17 cellular contexts compared by ENCODE assay signal in genomic region chr14:75876526-75876925, GRCh38.
A peak's percentile ranks its signal among the peaks of the same experiment; 100 is the strongest.
DNase-seq lines count a peak whose midpoint lies in the region; ATAC-seq, FAIRE-seq and TF ChIP-seq lines count a peak whose summit lies in the region.
"Had no signal": no experiment of that assay in that cellular context is flagged by ENCODE, and none has a peak within 500 bp of the region (broad histone marks: within the 10 kb centered on the region; RNA-seq: fewer than 3 reads in every experiment).

No MANE protein-coding gene starts in this region.

- H3K36me3 ChIP-seq in ACC112 (ENCODE audit: insufficient read depth, low read length) (peaks cover 3% of the 10 kb centered on the region; the same call in 1 of the 2 replicates), PC-3 (ENCODE audit: low read depth, low read length) (no peaks in the 10 kb centered on the region), keratinocyte (ENCODE audit: control insufficient read depth in 2 of 2, extremely low read depth in 1 of 2, insufficient read depth in 2 of 2, low read length in 2 of 2) (no peaks in the 10 kb centered on the region)
- H3K36me3 ChIP-seq: left lung had no signal

- no peaks in the 10 kb centered on the region for H3K27me3 ChIP-seq in ACC112 (ENCODE audit: insufficient read depth, low read length)
- no peaks in the 10 kb centered on the region for H3K27me3 ChIP-seq in PC-3 (ENCODE audit: low read length)
- H3K27me3 ChIP-seq in keratinocyte (ENCODE audit: control insufficient read depth, extremely low read depth, insufficient read depth, low read length): no peaks in the 10 kb centered on the region
- H3K27me3 ChIP-seq: left lung had no signal

- CTCF ChIA-PET in PC-3 (lab: Charles Lee): no interaction called here
- CTCF ChIA-PET in activated CD4-positive, alpha-beta memory T cell treated with anti-CD3 and anti-CD28 coated beads, Interleukin-2, amount 10 ng/mL, durations not matched to agents 7 days and 5 days (lab: Charles Lee): interaction anchor here (1.0 kb wide), 1 partner anchor 511 kb away, joined by 3 read pairs; no protein-coding TSS in a partner anchor

- TF ChIP-seq CTCF in PC-3 (conservative IDR thresholded peaks at IDR 0.05; ENCODE audit: low read depth, low read length) (no peak), keratinocyte (optimal IDR thresholded peaks at IDR 0.05 in 1 of 3, IDR thresholded peaks at IDR 0.05 in 1 of 3, conservative IDR thresholded peaks at IDR 0.05 in 1 of 3; ENCODE audit: extremely low read depth in 1 of 3, insufficient read depth in 2 of 3, low read length in 3 of 3) (no peak)

- H4K20me1 ChIP-seq in PC-3 (ENCODE audit: low read length) (no peaks in the 10 kb centered on the region), keratinocyte (ENCODE audit: control insufficient read depth, extremely low read depth, insufficient read depth, low read length) (no peaks in the 10 kb centered on the region)

- peaks cover 2% of the 10 kb centered on the region for H3K36me3 Mint-ChIP-seq in activated CD4-positive, alpha-beta memory T cell treated with anti-CD3 and anti-CD28 coated beads, Interleukin-2, amount 10 ng/mL, durations not matched to agents 7 days and 5 days (ENCODE audit: low read depth)

- H3K9ac ChIP-seq in PC-3 (ENCODE audit: low read length) (peak overlapping the region; percentile 72), keratinocyte (ENCODE audit: control insufficient read depth, extremely low read depth, insufficient read depth, low read length) (no peak overlapping the region)

- H2AFZ ChIP-seq in ACC112 (ENCODE audit: low read length, unreplicated experiment) (no peak overlapping the region), PC-3 (ENCODE audit: low read length) (no peak overlapping the region), keratinocyte (ENCODE audit: control insufficient read depth, low read length) (no peak overlapping the region)

- dilution Hi-C loops in keratinocyte (cut with MboI; ENCODE audit: extremely low pct_ligation_motif_present, low sequenced_read_pairs): no loop called here

- peak overlapping the region; percentile 20 for H3K4me2 ChIP-seq in PC-3 (ENCODE audit: low read length)
- H3K4me2 ChIP-seq in keratinocyte (ENCODE audit: control insufficient read depth, extremely low read depth, insufficient read depth, low read depth, low read length): no peak overlapping the region

- no peak for ATAC-seq in PC-3
- no peak for ATAC-seq in GM21526 (IDR thresholded peaks at IDR 0.05; ENCODE audit: low FRiP score, unreplicated experiment)
- ATAC-seq: activated CD4-positive, CD25-positive, alpha-beta regulatory T cell treated with anti-CD3 and anti-CD28 coated beads, Interleukin-2, amount 50 U/mL, for 24 hours had no signal

- H3F3A ChIP-seq in PC-3 (ENCODE audit: low read length, unreplicated experiment): peaks cover 3% of the 10 kb centered on the region

- POLR2A ChIA-PET in PC-3 (lab: Charles Lee; ENCODE audit: unreplicated experiment): no interaction called here
- POLR2A ChIA-PET in activated CD4-positive, alpha-beta memory T cell treated with anti-CD3 and anti-CD28 coated beads, Interleukin-2, amount 10 ng/mL, durations not matched to agents 7 days and 5 days (lab: Charles Lee): interaction anchor here (1.4 kb wide), 1 partner anchor 23 kb away, joined by 3 read pairs; no protein-coding TSS in a partner anchor

- H3K9me1 ChIP-seq in keratinocyte (ENCODE audit: control insufficient read depth, extremely low read depth, insufficient read depth, low read length): no peaks in the 10 kb centered on the region

- no peaks in the 10 kb centered on the region for H3K27me3 Mint-ChIP-seq in activated CD4-positive, alpha-beta memory T cell treated with anti-CD3 and anti-CD28 coated beads, Interleukin-2, amount 10 ng/mL, durations not matched to agents 7 days and 5 days
- H3K27me3 Mint-ChIP-seq: activated naive CD4-positive, alpha-beta T cell treated with anti-CD3 and anti-CD28 coated beads, Interleukin-2, amount 50 U/mL, for 24 hours; CD4-positive, alpha-beta memory T cell; naive thymus-derived CD4-positive, alpha-beta T cell had no signal

- peaks cover 35% of the 10 kb centered on the region for H3K4me1 Mint-ChIP-seq in activated CD4-positive, alpha-beta memory T cell treated with anti-CD3 and anti-CD28 coated beads, Interleukin-2, amount 10 ng/mL, durations not matched to agents 7 days and 5 days
- H3K4me1 Mint-ChIP-seq: activated naive CD4-positive, alpha-beta T cell treated with anti-CD3 and anti-CD28 coated beads, Interleukin-2, amount 50 U/mL, for 24 hours had no signal

- DNase-seq in PC-3 (no peak), epithelial cell of prostate (ENCODE audit: low read depth, low spot score) (no peak), keratinocyte (ENCODE audit: low read depth, low spot score) (no peak)
- DNase-seq in activated CD4-positive, alpha-beta T cell treated with anti-CD3 and anti-CD28 coated beads, Interleukin-2, amount 50 U/mL, for 1 hour: no peak
- no peak for DNase-seq in activated CD4-positive, alpha-beta memory T cell treated with anti-CD3 and anti-CD28 coated beads, Interleukin-2, amount 10 ng/mL, durations not matched to agents 7 days and 5 days
- DNase-seq in stimulated activated CD4-positive, alpha-beta T cell treated with anti-CD3 and anti-CD28 coated beads, Interleukin-15, amount 100 ng/mL, for 24 hours: no peak
- DNase-seq: ACHN; CD4-positive, alpha-beta memory T cell; naive thymus-derived CD4-positive, alpha-beta T cell; NCI-H2029; NCI-H524; trophoblast cell had no signal

- no peak for FAIRE-seq in keratinocyte (lab: Jason Lieb, UNC)

- no peaks in the 10 kb centered on the region for H3K9me3 Mint-ChIP-seq in activated CD4-positive, alpha-beta memory T cell treated with anti-CD3 and anti-CD28 coated beads, Interleukin-2, amount 10 ng/mL, durations not matched to agents 7 days and 5 days
- H3K9me3 Mint-ChIP-seq: activated naive CD4-positive, alpha-beta T cell treated with anti-CD3 and anti-CD28 coated beads, Interleukin-2, amount 50 U/mL, for 24 hours; CD4-positive, alpha-beta memory T cell; naive thymus-derived CD4-positive, alpha-beta T cell had no signal

- intact Hi-C loops in PC-3 (cut with micrococcal nuclease): loop anchor here (5.0 kb wide), 1 partner anchor 169 kb away; no protein-coding TSS in a partner anchor

- no peaks in the 10 kb centered on the region for H3K79me2 ChIP-seq in ACC112 (ENCODE audit: control insufficient read depth, insufficient read depth, low read length, unreplicated experiment)
- H3K79me2 ChIP-seq in PC-3 (ENCODE audit: low read length): no peaks in the 10 kb centered on the region
- H3K79me2 ChIP-seq in keratinocyte (ENCODE audit: control insufficient read depth, insufficient read depth, low read length): no peaks in the 10 kb centered on the region

- H3K9me3 ChIP-seq in PC-3 (ENCODE audit: low read length) (no peaks in the 10 kb centered on the region), keratinocyte (ENCODE audit: control insufficient read depth, low read depth, low read length) (no peaks in the 10 kb centered on the region)
- H3K9me3 ChIP-seq: left lung had no signal

- no TSS peak for BruUV-seq in PC-3 (replicated peaks; lab: Mats Ljungman, UMichigan)

- no peak overlapping the region for H3K4me3 ChIP-seq in ACC112 (ENCODE audit: low read depth, low read length)
- H3K4me3 ChIP-seq in PC-3 (ENCODE audit: low read length): no peak overlapping the region
- H3K4me3 ChIP-seq in keratinocyte (ENCODE audit: control insufficient read depth in 2 of 3, extremely low read depth in 1 of 3, insufficient read depth in 2 of 3, low read depth in 1 of 3, low read length in 3 of 3): no peak overlapping the region
- H3K4me3 ChIP-seq: left lung had no signal

- H3K4me1 ChIP-seq in ACC112 (ENCODE audit: control insufficient read depth, insufficient read depth, low read length, unreplicated experiment): peaks cover 46% of the 10 kb centered on the region
- peaks cover 43% of the 10 kb centered on the region for H3K4me1 ChIP-seq in PC-3 (ENCODE audit: insufficient read depth, low read length)
- H3K4me1 ChIP-seq in keratinocyte (ENCODE audit: control insufficient read depth, extremely low read depth, insufficient read depth, low read length): peaks cover 27% of the 10 kb centered on the region

- H3K27ac ChIP-seq in ACC112 (ENCODE audit: low read depth, low read length) (peak overlapping the region; percentile 94), PC-3 (ENCODE audit: low read length) (peak overlapping the region; percentile 96), epithelial cell of prostate (peak overlapping the region; percentile 71), keratinocyte (ENCODE audit: control insufficient read depth, insufficient read depth, low read length) (peak overlapping the region; percentile 3)

- no peaks in the 10 kb centered on the region for H3K9me2 ChIP-seq in PC-3 (replicated peaks; ENCODE audit: low read length)

- H3K27ac Mint-ChIP-seq in activated CD4-positive, alpha-beta memory T cell treated with anti-CD3 and anti-CD28 coated beads, Interleukin-2, amount 10 ng/mL, durations not matched to agents 7 days and 5 days: no peak overlapping the region
- H3K27ac Mint-ChIP-seq: activated naive CD4-positive, alpha-beta T cell treated with anti-CD3 and anti-CD28 coated beads, Interleukin-2, amount 50 U/mL, for 24 hours; CD4-positive, alpha-beta memory T cell had no signal

- no peak overlapping the region for H3K4me3 Mint-ChIP-seq in activated CD4-positive, alpha-beta memory T cell treated with anti-CD3 and anti-CD28 coated beads, Interleukin-2, amount 10 ng/mL, durations not matched to agents 7 days and 5 days
- H3K4me3 Mint-ChIP-seq: activated naive CD4-positive, alpha-beta T cell treated with anti-CD3 and anti-CD28 coated beads, Interleukin-2, amount 50 U/mL, for 24 hours; CD4-positive, alpha-beta memory T cell; naive thymus-derived CD4-positive, alpha-beta T cell had no signal

Comparison
In these comparisons a context has a peak if more than half of its experiments do, and no peak if none do; other contexts are left out.
1. H3K27ac ChIP-seq: peak in every context shown above with its lines; median percentile 96 in PC-3; 94 in ACC112; 71 in epithelial cell of prostate; 3 in keratinocyte.